8 cellular contexts compared by ENCODE assay signal in genomic region chr11:108121274-108122155, GRCh38. TPM values are rescaled to one million over a fixed set of nuclear protein-coding genes. Genes with fewer than 3 reads are reported as not detected.
DNase-seq lines count a peak whose midpoint lies in the region; FAIRE-seq and TF ChIP-seq lines count a peak whose summit lies in the region.

Gene ACAT1, plus strand, starts transcription at chr11:108121567. Its CDS starts 40 bp downstream, at chr11:108121607.

- H3K27ac Mint-ChIP-seq in H9: peak within 1 kb of the TSS in 2 of 3 experiments; percentile 64 to 89; a peak in 3 of 7 replicates
- H3K27ac Mint-ChIP-seq in neural crest cell (ENCODE audit: unreplicated experiment): peak within 1 kb of the TSS; percentile 92

- TF ChIP-seq CTCF in H9 (conservative IDR thresholded peaks at IDR 0.05) (peak; percentile 45), fibroblast of villous mesenchyme (IDR thresholded peaks at IDR 0.05; ENCODE audit: insufficient read depth, low read depth, low read length) (peak; percentile 26), neural crest cell (conservative IDR thresholded peaks at IDR 0.05) (peak; percentile 56)

- no peak within 1 kb of the TSS for H4K5ac ChIP-seq in H9 (ENCODE audit: insufficient read length, low read depth, low read length)

- H3K4me2 ChIP-seq in H9 (ENCODE audit: insufficient read depth, insufficient read length, low read length): peak within 1 kb of the TSS; percentile 87

- H3K4ac ChIP-seq in H9 (ENCODE audit: low read depth, low read length): no peak within 1 kb of the TSS

- no peak within 1 kb of the TSS for H2AFZ ChIP-seq in H9 (ENCODE audit: low read length)

- peak; percentile 96 for DNase-seq in H9
- DNase-seq in MG63: peak; percentile 96
- peak; percentile 65 for DNase-seq in SHP77 treated with DMSO at 0.1 percent for 48 hours (lab: John Stamatoyannopoulos, UW)
- DNase-seq in activated gamma-delta T cell (lab: John Stamatoyannopoulos, UW): peak; percentile 94
- peak; percentile 90 for DNase-seq in fibroblast of villous mesenchyme (ENCODE audit: low read depth)
- DNase-seq in neural crest cell (ENCODE audit: low read depth, low spot score): peak; percentile 92
- peak; percentile 86 for DNase-seq in stromal cell of bone marrow (ENCODE audit: low read depth)

- H2BK5ac ChIP-seq in H9 (ENCODE audit: insufficient read length, low read length): no peak within 1 kb of the TSS

- H3K14ac ChIP-seq in H9 (ENCODE audit: insufficient read depth, low read length): peak within 1 kb of the TSS; percentile 59

- no peak within 1 kb of the TSS for H2BK15ac ChIP-seq in H9 (ENCODE audit: low read depth, low read length)

- H3K9ac ChIP-seq in H9 (ENCODE audit: extremely low read depth, insufficient read length, low read length): peak within 1 kb of the TSS; percentile 71

- no peak within 1 kb of the TSS for H3K56ac ChIP-seq in H9 (ENCODE audit: insufficient read length, low read depth, low read length)

- H4K91ac ChIP-seq in H9 (ENCODE audit: insufficient read length, low read depth, low read length): no peak within 1 kb of the TSS

- H3K4me1 ChIP-seq in H9 (ENCODE audit: insufficient read depth, low read length): peaks cover 4% of the 10 kb centered on the region; the same call in 1 of the 2 replicates

- no peaks in the 10 kb centered on the region for H4K20me1 ChIP-seq in H9 (ENCODE audit: control insufficient read depth, insufficient read depth, insufficient read length)

- peak within 1 kb of the TSS; percentile 80 to 91 for H3K4me3 Mint-ChIP-seq in H9
- peak within 1 kb of the TSS; percentile 95 for H3K4me3 Mint-ChIP-seq in neural crest cell

- no peak within 1 kb of the TSS for H3K23ac ChIP-seq in H9 (ENCODE audit: insufficient read length, low read depth, low read length)

- H3K27me3 Mint-ChIP-seq in H9 (ENCODE audit: low read depth): peaks cover 7% of the 10 kb centered on the region
- no peaks in the 10 kb centered on the region for H3K27me3 Mint-ChIP-seq in neural crest cell (ENCODE audit: low read depth)

- H3K9me3 ChIP-seq in H9 (ENCODE audit: control insufficient read depth, low read depth, low read length) (no peaks in the 10 kb centered on the region), MG63 (no peaks in the 10 kb centered on the region)

- H4K8ac ChIP-seq in H9 (replicated peaks; ENCODE audit: insufficient read length, low read depth, low read length): no peak within 1 kb of the TSS

- H2BK120ac ChIP-seq in H9 (ENCODE audit: low read depth, low read length, poor library complexity, severe bottlenecking): no peak within 1 kb of the TSS

- no peak within 1 kb of the TSS for H3T11ph ChIP-seq in H9 (ENCODE audit: low read length)

- H3K9me3 Mint-ChIP-seq in H9 (no peaks in the 10 kb centered on the region), neural crest cell (no peaks in the 10 kb centered on the region)

- H2BK12ac ChIP-seq in H9 (ENCODE audit: insufficient read length, low read depth, low read length): no peak within 1 kb of the TSS

- peaks cover 8% of the 10 kb centered on the region for H3K23me2 ChIP-seq in H9 (ENCODE audit: insufficient read length, low read depth, low read length, poor library complexity, severe bottlenecking)

- no peak within 1 kb of the TSS for H2BK20ac ChIP-seq in H9 (ENCODE audit: low read depth, low read length, poor library complexity, severe bottlenecking)

- peaks cover 8% of the 10 kb centered on the region; the same call in 1 of the 2 replicates for H3K36me3 ChIP-seq in MG63

- H3K79me1 ChIP-seq in H9 (ENCODE audit: insufficient read depth, low read depth, low read length, poor library complexity, severe bottlenecking): no peaks in the 10 kb centered on the region

- H3K36me3 Mint-ChIP-seq in H9 (ENCODE audit: insufficient read depth in 1 of 3, low read depth in 3 of 3) (peaks cover 0 to 3% (median 0%) of the 10 kb centered on the region in 3 experiments; a peak in 2 of 7 replicates), neural crest cell (ENCODE audit: low read depth) (peaks cover 11% of the 10 kb centered on the region)

- H3K4me1 Mint-ChIP-seq in H9 (peaks cover 8 to 9% of the 10 kb centered on the region in 2 experiments), neural crest cell (peaks cover 27% of the 10 kb centered on the region)

- FAIRE-seq in G401.6 (lab: Jason Lieb, UNC): peak; percentile 87

- H3K4me3 ChIP-seq in MG63 (peak within 1 kb of the TSS; percentile 82), fibroblast of villous mesenchyme (ENCODE audit: low read depth, low read length) (peak within 1 kb of the TSS; percentile 74)

- no peaks in the 10 kb centered on the region; the same call in 1 of the 2 replicates for H3K27me3 ChIP-seq in H9 (ENCODE audit: insufficient read depth, low read length)
- H3K27me3 ChIP-seq in MG63: no peaks in the 10 kb centered on the region

- no peak within 1 kb of the TSS for H3K27ac ChIP-seq in H9 (ENCODE audit: insufficient read length, low read depth, low read length)

- H2AK5ac ChIP-seq in H9 (ENCODE audit: insufficient read length, low read length): no peak within 1 kb of the TSS

- H3K79me2 ChIP-seq in H9 (ENCODE audit: insufficient read depth, low read length): no peaks in the 10 kb centered on the region

- H3K18ac ChIP-seq in H9 (ENCODE audit: insufficient read length, low read depth, low read length): peak within 1 kb of the TSS; percentile 58

- no CpG with 5 or more reads among the region's 73 CpGs for WGBS in H9 (ENCODE audit: extremely low coverage, insufficient read length, low lambda C conversion rate)

RNA-seq across cellular contexts. Expression of gene ACAT1, which starts in this region (rescaled TPM):
- total RNA-seq in H9 (2021) (39.1 and 41.7 TPM in 2 replicates), fibroblast of villous mesenchyme (70.2 and 75.1 TPM in 2 replicates), neural crest cell (44.6 and 45.6 TPM in 2 replicates)
- 201 and 249 TPM in 2 replicates for total RNA-seq in MG63 (2014; rRNA removed; shearing (Covaris generic); ENCODE audit: low replicate concordance)
